1 cellular context compared by ENCODE assay signal in the genomic region with DNA sequence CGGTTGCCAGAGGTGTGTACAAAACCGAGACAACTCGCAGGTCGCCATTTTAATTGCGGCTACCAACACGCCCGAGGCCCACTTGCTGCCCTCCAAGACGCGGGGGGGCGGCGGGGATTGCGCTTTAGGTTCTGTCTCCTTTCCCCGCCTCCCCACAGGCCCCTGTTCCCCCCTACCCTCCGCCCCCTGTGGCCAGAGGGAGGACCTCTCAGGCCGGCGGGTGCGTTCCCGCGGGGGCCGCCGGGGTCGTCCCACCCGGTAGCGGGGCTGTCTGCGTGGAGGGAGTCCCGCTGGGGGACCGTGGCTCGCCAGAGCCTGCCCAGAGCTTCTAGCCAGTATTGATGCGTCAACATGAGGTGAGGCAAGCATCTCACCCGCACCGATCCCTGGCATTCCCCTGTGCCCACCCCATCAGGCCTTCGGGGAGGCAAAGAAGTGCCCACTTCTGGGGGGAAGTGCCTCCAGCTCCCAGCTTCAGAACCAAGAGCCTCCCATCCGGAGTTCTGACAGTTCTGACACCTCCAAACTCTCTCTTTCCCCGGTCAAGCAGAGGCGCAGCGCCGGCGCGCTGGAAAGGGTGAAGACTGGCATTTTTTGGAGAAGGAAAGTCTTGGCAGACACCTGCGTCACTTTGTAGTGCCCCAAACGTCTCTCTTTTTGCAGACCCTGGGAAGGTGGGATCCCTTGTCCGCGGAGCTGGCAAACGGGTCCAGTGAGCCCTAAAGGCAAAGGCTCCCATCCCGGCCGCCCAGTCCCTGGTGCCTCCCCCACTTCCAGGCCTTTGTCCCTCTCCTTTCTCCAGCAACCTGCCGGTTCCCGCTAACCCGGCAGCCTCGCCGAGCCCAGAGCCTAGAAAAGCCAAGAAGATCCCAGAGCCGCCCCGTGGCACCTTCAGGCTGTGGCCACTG.
A peak's percentile ranks its signal among the peaks of the same experiment; 100 is the strongest.
TF ChIP-seq lines count a peak whose summit lies in the region.

No MANE protein-coding gene starts in this region.

TF ChIP-seq in GM12878, 131 proteins besides CTCF, POLR2A, EP300 and RAD21 (continued from another document):
- no peak for TF ChIP-seq ZNF592 (IDR thresholded peaks at IDR 0.05)
- peak; percentile 90 for TF ChIP-seq HDAC6 (IDR thresholded peaks at IDR 0.05; ENCODE audit: unreplicated experiment)
- no peak for TF ChIP-seq TCF12 (IDR thresholded peaks at IDR 0.05; ENCODE audit: low read depth, low read length)
- no peak for TF ChIP-seq MYB (IDR thresholded peaks at IDR 0.05; ENCODE audit: borderline replicate concordance, low read depth, low read length)
- no peak for TF ChIP-seq SIN3A (IDR thresholded peaks at IDR 0.05; ENCODE audit: low read depth, low read length)
